In the genomic region with DNA sequence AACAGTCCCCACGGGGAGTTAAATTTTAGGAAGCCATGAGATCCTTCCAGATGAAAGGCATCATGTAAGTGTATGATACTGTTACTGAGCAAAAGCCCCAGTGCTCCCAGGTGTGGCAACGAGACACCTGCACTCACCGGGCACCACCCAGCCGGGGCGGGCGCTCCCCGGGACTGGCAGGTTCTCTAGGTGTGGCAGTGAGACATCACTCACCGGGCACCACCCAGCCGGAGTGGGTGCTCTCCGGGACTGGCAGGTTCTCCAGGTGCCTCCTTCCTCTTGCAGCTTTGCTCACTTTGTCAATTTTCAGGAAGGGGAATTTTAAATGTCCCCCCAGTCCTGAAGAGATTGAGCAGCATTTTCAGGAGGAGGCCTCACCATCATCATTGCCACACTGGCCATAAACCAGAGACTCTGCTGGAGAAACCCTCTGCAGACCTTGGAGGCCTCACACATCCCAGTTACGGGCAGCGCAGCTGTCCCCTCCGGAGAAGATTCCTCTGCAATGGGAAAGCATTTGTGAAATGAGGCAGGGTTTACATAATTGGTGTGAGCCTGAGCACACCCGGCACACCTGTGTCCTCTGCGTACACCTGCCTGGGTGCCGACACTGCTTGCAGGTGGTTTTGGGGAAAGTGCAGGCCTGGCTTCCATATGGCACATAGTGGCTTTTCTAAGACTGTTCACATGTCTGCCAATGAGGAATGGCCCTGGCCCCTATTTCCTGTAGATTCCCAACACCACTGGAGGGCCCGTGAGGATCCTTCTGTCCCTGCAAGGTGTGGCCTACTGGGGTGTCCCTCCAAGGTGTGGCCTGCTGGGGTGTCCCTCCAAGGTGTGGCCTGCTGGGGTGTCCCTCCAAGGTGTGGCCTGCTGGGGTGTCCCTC, we compare ENCODE assay signal across 12 cellular contexts.
"Had no signal": no experiment of that assay in that cellular context is flagged by ENCODE, and none has a peak within 500 bp of the region (broad histone marks: within the 10 kb centered on the region; RNA-seq: fewer than 3 reads in every experiment).

No MANE protein-coding gene starts in this region.

- H3K4me3 ChIP-seq: breast epithelium, heart left ventricle, transverse colon had no signal

- H3K9me3 ChIP-seq: breast epithelium, heart left ventricle, transverse colon had no signal

- H3K27me3 ChIP-seq: breast epithelium, heart left ventricle, transverse colon had no signal

- ATAC-seq: heart left ventricle; naive thymus-derived CD8-positive, alpha-beta T cell had no signal

- H3K4me1 ChIP-seq: breast epithelium, heart left ventricle, transverse colon had no signal

- H3K27ac ChIP-seq: breast epithelium, heart left ventricle, transverse colon had no signal

- DNase-seq: activated CD4-positive, alpha-beta T cell treated with anti-CD3 and anti-CD28 coated beads, Interleukin-2, amount 10 ng/mL, durations not matched to agents 7 days and 5 days; activated CD4-positive, CD25-positive, alpha-beta regulatory T cell; activated naive CD4-positive, alpha-beta T cell; activated T-cell treated with anti-CD3 and anti-CD28 coated beads, Interleukin-2, amount 50 U/mL, for 24 hours; effector CD4-positive, alpha-beta T cell; naive thymus-derived CD8-positive, alpha-beta T cell; occipital lobe; stimulated activated CD4-positive, alpha-beta T cell treated with anti-CD3 and anti-CD28 coated beads, Interleukin-4, amount 100 ng/mL, for 4 hours; T-helper 2 cell had no signal

- H3K36me3 ChIP-seq: breast epithelium, transverse colon had no signal
